Comparison of ENCODE assay signal across 9 cellular contexts in genomic region chr1:156130578-156130942, GRCh38. TPM values are rescaled to one million over a fixed set of nuclear protein-coding genes. Genes with fewer than 3 reads are reported as not detected.
DNase-seq lines count a peak whose midpoint lies in the region; ATAC-seq, FAIRE-seq and TF ChIP-seq lines count a peak whose summit lies in the region.
"Had no signal": no experiment of that assay in that cellular context is flagged by ENCODE, and none has a peak within 500 bp of the region (broad histone marks: within the 10 kb centered on the region; RNA-seq: fewer than 3 reads in every experiment).

No MANE protein-coding gene starts in this region.

- POLR2A ChIA-PET in endothelial cell of umbilical vein (lab: Charles Lee): interaction anchor here (1.2 to 5.1 kb wide), 4 partner anchors 11 to 34 kb away, joined by 4 to 55 read pairs (median 7); partner anchors contain the start of gene LMNA
- POLR2A ChIA-PET in CD8-positive, alpha-beta T cell (lab: Charles Lee): interaction anchor here (0.8 to 1.2 kb wide), 4 partner anchors 26 to 82 kb away, joined by 3 to 4 read pairs (median 4); partner anchors contain the start of gene PMF1

- dilution Hi-C loops in endothelial cell of umbilical vein (cut with MboI; ENCODE audit: extremely low pct_ligation_motif_present, low sequenced_read_pairs): loop anchor here (10.0 kb wide), 1 partner anchor 94 kb away; no protein-coding TSS in a partner anchor

- H3K27me3 Mint-ChIP-seq in neural crest cell (ENCODE audit: low read depth): no peaks in the 10 kb centered on the region
- H3K27me3 Mint-ChIP-seq in CD8-positive, alpha-beta T cell (ENCODE audit: low read depth): peaks cover 2% of the 10 kb centered on the region

- peak overlapping the region; percentile 66 for H3K4me3 Mint-ChIP-seq in neural crest cell
- no peak overlapping the region for H3K4me3 Mint-ChIP-seq in CD8-positive, alpha-beta T cell

- no peak overlapping the region for H3K4me2 ChIP-seq in endothelial cell of umbilical vein (ENCODE audit: insufficient read depth, low read length)

- intact Hi-C loops in Right ventricle myocardium inferior (cut with DNase I) (loop anchor here (1.0 to 10.0 kb wide), 3 partner anchors 34 to 194 kb away; no protein-coding TSS in a partner anchor), endothelial cell of umbilical vein (cut with micrococcal nuclease) (loop anchor here (1.0 to 10.0 kb wide), 5 partner anchors 16 to 166 kb away; partner anchors contain the start of gene LMNA), upper lobe of right lung (cut with DNase I) (loop anchor here (5.0 kb wide), 1 partner anchor 33 kb away; no protein-coding TSS in a partner anchor)
- intact Hi-C loops in CD8-positive, alpha-beta T cell (cut with DNase I, micrococcal nuclease): loop anchor here (1.0 kb wide), 2 partner anchors 34 to 40 kb away; no protein-coding TSS in a partner anchor

- no peak overlapping the region for H2AFZ ChIP-seq in endothelial cell of umbilical vein (ENCODE audit: low read depth, low read length)

- H3K36me3 ChIP-seq in cardiac muscle cell (peaks cover 42% of the 10 kb centered on the region), endothelial cell of umbilical vein (ENCODE audit: control insufficient read depth in 2 of 2, extremely low read depth in 1 of 2, insufficient read depth in 2 of 2, low read length in 2 of 2) (peaks cover 15 to 23% of the 10 kb centered on the region in 2 experiments), upper lobe of right lung (peaks cover 51% of the 10 kb centered on the region)
- H3K36me3 ChIP-seq in CD8-positive, alpha-beta T cell (ENCODE audit: insufficient read depth, low read length): no peaks in the 10 kb centered on the region

- H3K4me3 ChIP-seq in cardiac muscle cell (no peak overlapping the region), endothelial cell of umbilical vein (replicated peaks in 1 of 3; ENCODE audit: insufficient read depth in 1 of 3, low read depth in 1 of 3, low read length in 3 of 3) (no peak overlapping the region), upper lobe of right lung (no peak overlapping the region)
- H3K4me3 ChIP-seq in CD8-positive, alpha-beta T cell (ENCODE audit: low read depth, low read length): no peak overlapping the region

- TF ChIP-seq POLR2A in endothelial cell of umbilical vein (IDR thresholded peaks at IDR 0.05; ENCODE audit: low read depth, low read length): no peak

- CTCF ChIA-PET in endothelial cell of umbilical vein (lab: Charles Lee): interaction anchor here (0.9 to 13.0 kb wide), 14 partner anchors 11 to 228 kb away, joined by 3 to 627 read pairs (median 8); partner anchors contain the start of genes LMNA, MEX3A and UBQLN4
- CTCF ChIA-PET in CD8-positive, alpha-beta T cell (lab: Charles Lee): interaction anchor here (0.7 to 28.9 kb wide), 25 partner anchors 8 to 487 kb away, joined by 3 to 1057 read pairs (median 3); partner anchors contain the start of genes MEX3A, PMF1 and VHLL

- peak overlapping the region; percentile 62 for H3K27ac Mint-ChIP-seq in neural crest cell (ENCODE audit: unreplicated experiment)
- H3K27ac Mint-ChIP-seq in CD8-positive, alpha-beta T cell: no peak overlapping the region

- DNase-seq in cardiac muscle cell (ENCODE audit: low read depth in 1 of 2, low spot score in 1 of 2) (no peak), Right ventricle myocardium inferior (ENCODE audit: missing footprints) (no peak), endothelial cell of umbilical vein (ENCODE audit: low read depth, low spot score) (no peak), neural crest cell (ENCODE audit: low read depth, low spot score) (no peak), upper lobe of right lung (no peak), DMS53 treated with DMSO at 0.1 percent for 48 hours (lab: John Stamatoyannopoulos, UW; ENCODE audit: unreplicated experiment) (no peak), A172 (ENCODE audit: low spot score) (no peak)
- no peak for DNase-seq in CD8-positive, alpha-beta T cell

- no peak for TF ChIP-seq CTCF in cardiac muscle cell (IDR thresholded peaks at IDR 0.05; ENCODE audit: low read depth, low read length)
- no peak for TF ChIP-seq CTCF in endothelial cell of umbilical vein (IDR thresholded peaks at IDR 0.05; ENCODE audit: extremely low read depth in 1 of 2, insufficient read depth in 1 of 2, low read depth in 1 of 2, low read length in 2 of 2)
- TF ChIP-seq CTCF in neural crest cell (conservative IDR thresholded peaks at IDR 0.05): no peak
- TF ChIP-seq CTCF in upper lobe of right lung (IDR thresholded peaks at IDR 0.05): no peak
- TF ChIP-seq CTCF in CD8-positive, alpha-beta T cell (IDR thresholded peaks at IDR 0.05): no peak

- H3K4me1 Mint-ChIP-seq in neural crest cell: peaks cover 40% of the 10 kb centered on the region
- peaks cover 33% of the 10 kb centered on the region for H3K4me1 Mint-ChIP-seq in CD8-positive, alpha-beta T cell (ENCODE audit: low read depth)

- FAIRE-seq in endothelial cell of umbilical vein (lab: Jason Lieb, UNC): no peak
- FAIRE-seq: A204.1 had no signal

- no peaks in the 10 kb centered on the region for H3K9me1 ChIP-seq in endothelial cell of umbilical vein (replicated peaks; ENCODE audit: control insufficient read depth, extremely low read depth, insufficient read depth, low read length)

- H3K9me3 ChIP-seq in cardiac muscle cell (ENCODE audit: low read depth) (no peaks in the 10 kb centered on the region), endothelial cell of umbilical vein (replicated peaks; ENCODE audit: control insufficient read depth, insufficient read depth, low read length) (no peaks in the 10 kb centered on the region), upper lobe of right lung (no peaks in the 10 kb centered on the region)
- no peaks in the 10 kb centered on the region for H3K9me3 ChIP-seq in CD8-positive, alpha-beta T cell (ENCODE audit: low read length)

- no peak overlapping the region for H3K9ac ChIP-seq in endothelial cell of umbilical vein (replicated peaks; ENCODE audit: extremely low read depth, insufficient read depth, low read length)

- ATAC-seq in Right ventricle myocardium inferior (no peak), upper lobe of right lung (no peak)
- ATAC-seq in CD8-positive, alpha-beta T cell: no peak

- no peaks in the 10 kb centered on the region for H3K9me3 Mint-ChIP-seq in neural crest cell
- no peaks in the 10 kb centered on the region for H3K9me3 Mint-ChIP-seq in CD8-positive, alpha-beta T cell

- H3K79me2 ChIP-seq in endothelial cell of umbilical vein (ENCODE audit: control insufficient read depth, insufficient read depth, low read length): peaks cover 70% of the 10 kb centered on the region

- no TSS peak for BruUV-seq in endothelial cell of umbilical vein (replicated peaks; lab: Mats Ljungman, UMichigan)

- H3K4me1 ChIP-seq in cardiac muscle cell (ENCODE audit: low read depth) (peaks cover 38% of the 10 kb centered on the region), endothelial cell of umbilical vein (ENCODE audit: control insufficient read depth, extremely low read depth, insufficient read depth, low read length) (peaks cover 48% of the 10 kb centered on the region), upper lobe of right lung (peaks cover 56% of the 10 kb centered on the region)
- H3K4me1 ChIP-seq in CD8-positive, alpha-beta T cell (ENCODE audit: insufficient read depth, low read length): peaks cover 43% of the 10 kb centered on the region

- H4K20me1 ChIP-seq in endothelial cell of umbilical vein (replicated peaks; ENCODE audit: control insufficient read depth, extremely low read depth, insufficient read depth, low read length): no peaks in the 10 kb centered on the region

- H3K27ac ChIP-seq in cardiac muscle cell (peak overlapping the region; percentile 45), endothelial cell of umbilical vein (ENCODE audit: insufficient read depth, low read depth, low read length) (peak overlapping the region; percentile 18), upper lobe of right lung (peak overlapping the region; percentile 95)
- H3K27ac ChIP-seq in CD8-positive, alpha-beta T cell (ENCODE audit: low read depth, low read length): no peak overlapping the region

- H3K27me3 ChIP-seq in cardiac muscle cell: no peaks in the 10 kb centered on the region
- H3K27me3 ChIP-seq in endothelial cell of umbilical vein (ENCODE audit: control insufficient read depth in 2 of 2, insufficient read depth in 2 of 2, low read length in 2 of 2): no peaks in the 10 kb centered on the region
- no peaks in the 10 kb centered on the region for H3K27me3 ChIP-seq in upper lobe of right lung
- no peaks in the 10 kb centered on the region for H3K27me3 ChIP-seq in CD8-positive, alpha-beta T cell (ENCODE audit: insufficient read depth, low read length)

- H3K36me3 Mint-ChIP-seq in neural crest cell (ENCODE audit: low read depth): peaks cover 3% of the 10 kb centered on the region
- H3K36me3 Mint-ChIP-seq in CD8-positive, alpha-beta T cell: peaks cover 2% of the 10 kb centered on the region

RNA-seq across cellular contexts. Expression of gene LMNA, which starts 16.0 kb away (rescaled TPM):
- total RNA-seq in cardiac muscle cell (128 and 139 TPM in 2 replicates), Right ventricle myocardium inferior (288 TPM), endothelial cell of umbilical vein (715 and 742 TPM in 2 replicates), neural crest cell (51.0 and 51.7 TPM in 2 replicates), upper lobe of right lung (235 TPM)
- polyA plus RNA-seq in cardiac muscle cell (99.4 and 149 TPM in 2 replicates), endothelial cell of umbilical vein (371 and 461 TPM in 2 replicates)
- polyA plus RNA-seq in endothelial cell of umbilical vein (2011; cell fraction: cytosol; rRNA removed): 321 and 340 TPM in 2 replicates
- 623 and 650 TPM in 2 replicates for polyA plus RNA-seq in endothelial cell of umbilical vein (2011; cell fraction: nucleus; rRNA removed)
- polyA plus RNA-seq in endothelial cell of umbilical vein (2012): 280 and 286 TPM in 2 replicates
- 205 and 294 TPM in 2 replicates for polyA minus RNA-seq in endothelial cell of umbilical vein
- polyA minus RNA-seq in endothelial cell of umbilical vein (2011; cell fraction: cytosol; rRNA and poly(A)+ RNA removed): 389 TPM
- polyA minus RNA-seq in endothelial cell of umbilical vein (2011; cell fraction: nucleus; rRNA and poly(A)+ RNA removed): 132 and 240 TPM in 2 replicates
- total RNA-seq in CD8-positive, alpha-beta T cell: 100 to 1,000 TPM; 281 to 298 TPM
- total RNA-seq in A172 (2014; rRNA removed; shearing (Covaris generic)): 1,695 and 2,065 TPM in 2 replicates

RNA-seq across cellular contexts. Expression of gene SEMA4A, which starts 22.8 kb away (rescaled TPM):
- total RNA-seq in cardiac muscle cell (3.6 and 8.6 TPM in 2 replicates), Right ventricle myocardium inferior (2.2 TPM), endothelial cell of umbilical vein (1.5 and 1.6 TPM in 2 replicates), neural crest cell (1.3 and 2.1 TPM in 2 replicates), upper lobe of right lung (30.7 TPM)
- polyA plus RNA-seq in cardiac muscle cell (0.65 and 2.9 TPM in 2 replicates), endothelial cell of umbilical vein (0.97 and 1.5 TPM in 2 replicates)
- polyA plus RNA-seq in endothelial cell of umbilical vein (2011; cell fraction: cytosol; rRNA removed): 0.43 and 0.76 TPM in 2 replicates
- 6.6 and 7.8 TPM in 2 replicates for polyA plus RNA-seq in endothelial cell of umbilical vein (2011; cell fraction: nucleus; rRNA removed)
- 0.68 and 1.1 TPM in 2 replicates for polyA plus RNA-seq in endothelial cell of umbilical vein (2012)
- polyA minus RNA-seq in endothelial cell of umbilical vein: 1.1 TPM in 2 replicates
- polyA minus RNA-seq in endothelial cell of umbilical vein (2011; cell fraction: cytosol; rRNA and poly(A)+ RNA removed): 6.5 TPM
- polyA minus RNA-seq in endothelial cell of umbilical vein (2011; cell fraction: nucleus; rRNA and poly(A)+ RNA removed): 1.3 and 1.7 TPM in 2 replicates
- total RNA-seq in CD8-positive, alpha-beta T cell: 1 to 10 TPM; 2.9 to 4.0 TPM
- 0.31 TPM in 1 of 2 replicates, not detected in the other for total RNA-seq in A172 (2014; rRNA removed; shearing (Covaris generic))

RNA-seq across cellular contexts. Expression of gene MEX3A, which starts 48.3 kb away (rescaled TPM):
- total RNA-seq in cardiac muscle cell (48.8 and 58.6 TPM in 2 replicates), Right ventricle myocardium inferior (0.24 TPM), endothelial cell of umbilical vein (23.6 and 26.6 TPM in 2 replicates), neural crest cell (114 and 120 TPM in 2 replicates), upper lobe of right lung (0.52 TPM)
- polyA plus RNA-seq in cardiac muscle cell (17.2 and 24.8 TPM in 2 replicates), endothelial cell of umbilical vein (20.2 and 22.0 TPM in 2 replicates)
- polyA plus RNA-seq in endothelial cell of umbilical vein (2011; cell fraction: cytosol; rRNA removed): 14.0 and 16.6 TPM in 2 replicates
- 17.9 and 22.9 TPM in 2 replicates for polyA plus RNA-seq in endothelial cell of umbilical vein (2011; cell fraction: nucleus; rRNA removed)
- 14.7 and 16.6 TPM in 2 replicates for polyA plus RNA-seq in endothelial cell of umbilical vein (2012)
- 26.8 and 30.9 TPM in 2 replicates for polyA minus RNA-seq in endothelial cell of umbilical vein
- polyA minus RNA-seq in endothelial cell of umbilical vein (2011; cell fraction: cytosol; rRNA and poly(A)+ RNA removed): 3.7 TPM
- 10.9 and 12.6 TPM in 2 replicates for polyA minus RNA-seq in endothelial cell of umbilical vein (2011; cell fraction: nucleus; rRNA and poly(A)+ RNA removed)
- total RNA-seq in CD8-positive, alpha-beta T cell: under 1 TPM; 0.14 to 0.22 TPM
- total RNA-seq in A172 (2014; rRNA removed; shearing (Covaris generic)): 11.2 and 12.5 TPM in 2 replicates
